16 cellular contexts compared by ENCODE assay signal in genomic region chr9:16652511-16653101, GRCh38.
DNase-seq lines count a peak whose midpoint lies in the region; ATAC-seq, FAIRE-seq and TF ChIP-seq lines count a peak whose summit lies in the region.
"Had no signal": no experiment of that assay in that cellular context is flagged by ENCODE, and none has a peak within 500 bp of the region (broad histone marks: within the 10 kb centered on the region; RNA-seq: fewer than 3 reads in every experiment).

No MANE protein-coding gene starts in this region.

- peaks cover 49% of the 10 kb centered on the region for H3K4me1 Mint-ChIP-seq in osteocyte (ENCODE audit: unreplicated experiment)
- H3K4me1 Mint-ChIP-seq in activated CD8-positive, alpha-beta memory T cell treated with anti-CD3 and anti-CD28 coated beads, Interleukin-2, amount 10 ng/mL, durations not matched to agents 7 days and 5 days: no peaks in the 10 kb centered on the region

- H3K4me3 Mint-ChIP-seq in osteocyte (ENCODE audit: unreplicated experiment): peak overlapping the region; percentile 60
- H3K4me3 Mint-ChIP-seq in activated CD8-positive, alpha-beta memory T cell treated with anti-CD3 and anti-CD28 coated beads, Interleukin-2, amount 10 ng/mL, durations not matched to agents 7 days and 5 days: no peak overlapping the region
- H3K4me3 Mint-ChIP-seq: activated naive CD8-positive, alpha-beta T cell had no signal

- H3K36me3 Mint-ChIP-seq in osteocyte (ENCODE audit: unreplicated experiment): peaks cover 8% of the 10 kb centered on the region
- H3K36me3 Mint-ChIP-seq in activated CD8-positive, alpha-beta memory T cell treated with anti-CD3 and anti-CD28 coated beads, Interleukin-2, amount 10 ng/mL, durations not matched to agents 7 days and 5 days: no peaks in the 10 kb centered on the region
- H3K36me3 Mint-ChIP-seq: activated naive CD8-positive, alpha-beta T cell had no signal

- BruUV-seq in Panc1 (replicated peaks; lab: Mats Ljungman, UMichigan): no TSS peak

- POLR2A ChIA-PET in Panc1 (lab: Charles Lee): no interaction called here

- TF ChIP-seq POLR2A in H54 (IDR thresholded peaks at IDR 0.05; ENCODE audit: low read depth, low read length): no peak

- H3K36me3 ChIP-seq in Panc1 (ENCODE audit: control insufficient read depth, insufficient read depth, low read length): no peaks in the 10 kb centered on the region
- H3K36me3 ChIP-seq: brain microvascular endothelial cell, heart right ventricle had no signal

- in situ Hi-C loops in Panc1 (cut with HindIII; ENCODE audit: low pct_unique_long_range_greater_than_20kb, low sequenced_read_pairs): no loop called here

- H3K27ac Mint-ChIP-seq in osteocyte (ENCODE audit: unreplicated experiment): peak overlapping the region; percentile 81
- H3K27ac Mint-ChIP-seq in activated CD8-positive, alpha-beta memory T cell treated with anti-CD3 and anti-CD28 coated beads, Interleukin-2, amount 10 ng/mL, durations not matched to agents 7 days and 5 days: no peak overlapping the region
- H3K27ac Mint-ChIP-seq: activated naive CD8-positive, alpha-beta T cell had no signal

- H3K4me3 ChIP-seq in Panc1 (ENCODE audit: low read depth in 2 of 2, low read length in 2 of 2): peak overlapping the region in 1 of 2 experiments; percentile 30; a peak in 2 of 4 replicates
- H3K4me3 ChIP-seq in fibroblast of the aortic adventitia (ENCODE audit: low read depth, low read length): no peak overlapping the region
- H3K4me3 ChIP-seq: PC-9 had no signal

- no peak for DNase-seq in H54 (ENCODE audit: insufficient read length, low spot score)
- DNase-seq in Panc1 (ENCODE audit: low read depth, low spot score): no peak
- DNase-seq in fibroblast of the aortic adventitia (ENCODE audit: low read depth): peak; percentile 72
- DNase-seq in osteocyte (ENCODE audit: extremely low spot score, unreplicated experiment): no peak
- no peak for DNase-seq in SKM-1 treated with dmso at 0.1 percent for 144 hours (lab: John Stamatoyannopoulos, UW; ENCODE audit: unreplicated experiment)
- no peak for DNase-seq in HUDEP-2 (lab: John Stamatoyannopoulos, UW; ENCODE audit: unreplicated experiment in 76 of 76)
- DNase-seq in activated CD8-positive, alpha-beta memory T cell treated with anti-CD3 and anti-CD28 coated beads, Interleukin-2, amount 10 ng/mL, durations not matched to agents 7 days and 5 days: no peak
- no peak for DNase-seq in stimulated activated CD4-positive, alpha-beta T cell treated with anti-CD3 and anti-CD28 coated beads, Interleukin-4, amount 100 ng/mL, for 4 hours
- DNase-seq: activated CD4-positive, alpha-beta T cell treated with anti-CD3 and anti-CD28 coated beads, Interleukin-2, amount 50 U/mL, for 1 hour; brain microvascular endothelial cell; NCI-H1048; NCI-H2107; NCI-H748 treated with DMSO at 0.1 percent for 48 hours; PC-9 had no signal

- H3K27me3 ChIP-seq in Panc1 (ENCODE audit: control insufficient read depth, insufficient read depth, low read length): no peaks in the 10 kb centered on the region
- H3K27me3 ChIP-seq: brain microvascular endothelial cell, heart right ventricle had no signal

- CTCF ChIA-PET in Panc1 (lab: Charles Lee): no interaction called here
- CTCF ChIA-PET in activated CD8-positive, alpha-beta memory T cell treated with anti-CD3 and anti-CD28 coated beads, Interleukin-2, amount 10 ng/mL, durations not matched to agents 7 days and 5 days (lab: Charles Lee): no interaction called here

- ATAC-seq in Panc1: 0 out of 2 replicates have a peak, but pooled peaks have one; percentile 70
- ATAC-seq in activated CD8-positive, alpha-beta memory T cell treated with anti-CD3 and anti-CD28 coated beads, Interleukin-2, amount 10 ng/mL, durations not matched to agents 7 days and 5 days: no peak

- H3K4me1 ChIP-seq in Panc1 (ENCODE audit: control insufficient read depth, insufficient read depth, low read length): no peaks in the 10 kb centered on the region

- H3K9me3 ChIP-seq in Panc1 (ENCODE audit: control insufficient read depth, insufficient read depth, low read depth, low read length): no peaks in the 10 kb centered on the region
- H3K9me3 ChIP-seq: heart right ventricle had no signal

- H3K27ac ChIP-seq in Panc1 (ENCODE audit: low read length): peak overlapping the region; percentile 83
- H3K27ac ChIP-seq: brain microvascular endothelial cell, PC-9 had no signal

- H3K9me3 Mint-ChIP-seq in osteocyte (ENCODE audit: unreplicated experiment): no peaks in the 10 kb centered on the region
- H3K9me3 Mint-ChIP-seq in activated CD8-positive, alpha-beta memory T cell treated with anti-CD3 and anti-CD28 coated beads, Interleukin-2, amount 10 ng/mL, durations not matched to agents 7 days and 5 days (ENCODE audit: low read depth): peaks cover 6% of the 10 kb centered on the region

- peak; percentile 96 for FAIRE-seq in H54 (lab: Jason Lieb, UNC)

- intact Hi-C loops in Panc1 (cut with micrococcal nuclease; ENCODE audit: unreplicated experiment): no loop called here

- no peak for TF ChIP-seq CTCF in Panc1 (IDR thresholded peaks at IDR 0.05)
- no peak for TF ChIP-seq CTCF in fibroblast of the aortic adventitia (IDR thresholded peaks at IDR 0.05; ENCODE audit: insufficient read depth, low read length)
- TF ChIP-seq CTCF in osteocyte (IDR thresholded peaks at IDR 0.05): no peak

- no peaks in the 10 kb centered on the region for H3K27me3 Mint-ChIP-seq in osteocyte (ENCODE audit: unreplicated experiment)
- H3K27me3 Mint-ChIP-seq in activated CD8-positive, alpha-beta memory T cell treated with anti-CD3 and anti-CD28 coated beads, Interleukin-2, amount 10 ng/mL, durations not matched to agents 7 days and 5 days: no peaks in the 10 kb centered on the region
- H3K27me3 Mint-ChIP-seq: activated naive CD8-positive, alpha-beta T cell had no signal
